In genomic region chr5:123428521-123429220, GRCh38 we compare ENCODE assay signal across 22 cellular contexts. TPM values are rescaled to one million over a fixed set of nuclear protein-coding genes. Genes with fewer than 3 reads are reported as not detected.
DNase-seq lines count a peak whose midpoint lies in the region; ATAC-seq and TF ChIP-seq lines count a peak whose summit lies in the region.
"Had no signal": no experiment of that assay in that cellular context is flagged by ENCODE, and none has a peak within 500 bp of the region (broad histone marks: within the 10 kb centered on the region; RNA-seq: fewer than 3 reads in every experiment).

No MANE protein-coding gene starts in this region.

- 63 to 70% methylated on average over 2 to 3 of the region's 3 CpGs for WGBS in esophagus squamous epithelium, 2 donors
- WGBS in trophoblast cell (ENCODE audit: extremely low coverage, insufficient coverage, insufficient read length), result no CpG with 5 or more reads among the region's 3 CpGs

- H3K14ac ChIP-seq in trophoblast cell (ENCODE audit: low read length), result no peak overlapping the region

- H3K9ac ChIP-seq in trophoblast cell (ENCODE audit: low read length), result no peak overlapping the region

- H3K4me3 ChIP-seq in esophagus squamous epithelium (no peak overlapping the region), trophoblast cell (ENCODE audit: low read depth, low read length) (no peak overlapping the region)
- H3K4me3 ChIP-seq: heart right ventricle had no signal

- CTCF ChIA-PET in activated CD8-positive, alpha-beta T cell treated with anti-CD3 and anti-CD28 coated beads for 36 hours (lab: Charles Lee), result interaction anchor here (1.3 to 1.4 kb wide), 2 partner anchors 9 to 182 kb away, joined by 3 read pairs; no protein-coding TSS in a partner anchor
- CTCF ChIA-PET in activated CD8-positive, alpha-beta T cell treated with anti-CD3 and anti-CD28 coated beads, Interleukin-2, amount 10 ng/mL, durations not matched to agents 7 days and 5 days (lab: Charles Lee), result no interaction called here
- CTCF ChIA-PET in RWPE1 (lab: Yijun Ruan, JAX), result no interaction called here
- CTCF ChIA-PET in activated naive CD4-positive, alpha-beta T cell treated with anti-CD3 and anti-CD28 coated beads, Interleukin-2, amount 10 ng/mL, durations not matched to agents 7 days and 5 days (lab: Charles Lee), result no interaction called here

- H3K27me3 Mint-ChIP-seq in activated CD8-positive, alpha-beta T cell treated with anti-CD3 and anti-CD28 coated beads for 36 hours, result peaks cover 2% of the 10 kb centered on the region
- H3K27me3 Mint-ChIP-seq in activated CD8-positive, alpha-beta T cell treated with anti-CD3 and anti-CD28 coated beads, Interleukin-2, amount 10 ng/mL, durations not matched to agents 7 days and 5 days (ENCODE audit: low read depth), result peaks cover 4% of the 10 kb centered on the region
- no peaks in the 10 kb centered on the region for H3K27me3 Mint-ChIP-seq in activated naive CD4-positive, alpha-beta T cell treated with anti-CD3 and anti-CD28 coated beads, Interleukin-2, amount 10 ng/mL, durations not matched to agents 7 days and 5 days

- no peak overlapping the region for H2BK120ac ChIP-seq in trophoblast cell (ENCODE audit: insufficient read depth, low read length, poor library complexity)

- H2AK5ac ChIP-seq in trophoblast cell (ENCODE audit: low read length), result no peak overlapping the region

- H2BK5ac ChIP-seq in trophoblast cell (ENCODE audit: low read depth, low read length, poor library complexity), result no peak overlapping the region

- DNase-seq in activated CD8-positive, alpha-beta T cell treated with anti-CD3 and anti-CD28 coated beads for 36 hours, result no peak
- DNase-seq in activated CD8-positive, alpha-beta T cell treated with anti-CD3 and anti-CD28 coated beads, Interleukin-2, amount 10 ng/mL, durations not matched to agents 7 days and 5 days, result no peak
- DNase-seq in RWPE1 (ENCODE audit: low spot score), result no peak
- no peak for DNase-seq in esophagus squamous epithelium (lab: John Stamatoyannopoulos, UW)
- DNase-seq in trophoblast cell, result peak; percentile 36 to 65
- no peak for DNase-seq in NCI-H1048 (lab: John Stamatoyannopoulos, UW)
- no peak for DNase-seq in activated naive CD4-positive, alpha-beta T cell treated with anti-CD3 and anti-CD28 coated beads, Interleukin-2, amount 10 ng/mL, durations not matched to agents 7 days and 5 days
- DNase-seq in NCI-H510A treated with DMSO at 0.1 percent for 48 hours (lab: John Stamatoyannopoulos, UW), result no peak
- DNase-seq: activated CD4-positive, alpha-beta T cell treated with anti-CD3 and anti-CD28 coated beads for 48 hours; caudate nucleus; CD8-positive, alpha-beta memory T cell; EL; heart right ventricle; HFFc6; islet precursor cell; MM.1S; NCI-H1694; NCI-H524; nucleus accumbens; stimulated activated CD4-positive, alpha-beta T cell treated with anti-CD3 and anti-CD28 coated beads, Interleukin-1b, Interleukin-23, amount 100 ng/mL, for 48 hours; T-helper 9 cell had no signal

- no peak overlapping the region for H3K23ac ChIP-seq in trophoblast cell (ENCODE audit: low read length)

- H4K91ac ChIP-seq in trophoblast cell (ENCODE audit: low read depth, low read length), result no peak overlapping the region

- H4K8ac ChIP-seq in trophoblast cell (ENCODE audit: low read depth, low read length), result no peak overlapping the region

- H3K27ac Mint-ChIP-seq in activated CD8-positive, alpha-beta T cell treated with anti-CD3 and anti-CD28 coated beads for 36 hours, result peak overlapping the region; percentile 25
- no peak overlapping the region for H3K27ac Mint-ChIP-seq in activated CD8-positive, alpha-beta T cell treated with anti-CD3 and anti-CD28 coated beads, Interleukin-2, amount 10 ng/mL, durations not matched to agents 7 days and 5 days
- H3K27ac Mint-ChIP-seq in activated naive CD4-positive, alpha-beta T cell treated with anti-CD3 and anti-CD28 coated beads, Interleukin-2, amount 10 ng/mL, durations not matched to agents 7 days and 5 days, result no peak overlapping the region

- no peak for ATAC-seq in activated CD8-positive, alpha-beta T cell treated with anti-CD3 and anti-CD28 coated beads for 36 hours
- ATAC-seq in activated CD8-positive, alpha-beta T cell treated with anti-CD3 and anti-CD28 coated beads, Interleukin-2, amount 10 ng/mL, durations not matched to agents 7 days and 5 days, result no peak
- ATAC-seq: activated naive CD4-positive, alpha-beta T cell treated with anti-CD3 and anti-CD28 coated beads, Interleukin-2, amount 50 U/mL, for 72 hours had no signal

- TF ChIP-seq CTCF in activated CD8-positive, alpha-beta T cell treated with anti-CD3 and anti-CD28 coated beads for 36 hours (IDR thresholded peaks at IDR 0.05), result no peak
- no peak for TF ChIP-seq CTCF in RWPE1 (conservative IDR thresholded peaks at IDR 0.05; ENCODE audit: low read depth)
- TF ChIP-seq CTCF in esophagus squamous epithelium (IDR thresholded peaks at IDR 0.05), result no peak

- no peaks in the 10 kb centered on the region for H3K9me3 Mint-ChIP-seq in activated CD8-positive, alpha-beta T cell treated with anti-CD3 and anti-CD28 coated beads for 36 hours
- H3K9me3 Mint-ChIP-seq in activated CD8-positive, alpha-beta T cell treated with anti-CD3 and anti-CD28 coated beads, Interleukin-2, amount 10 ng/mL, durations not matched to agents 7 days and 5 days (ENCODE audit: insufficient read depth), result no peaks in the 10 kb centered on the region
- H3K9me3 Mint-ChIP-seq in activated naive CD4-positive, alpha-beta T cell treated with anti-CD3 and anti-CD28 coated beads, Interleukin-2, amount 10 ng/mL, durations not matched to agents 7 days and 5 days, result no peaks in the 10 kb centered on the region
- H3K9me3 Mint-ChIP-seq: activated naive CD4-positive, alpha-beta T cell treated with anti-CD3 and anti-CD28 coated beads, Interleukin-2, amount 50 U/mL, for 72 hours; CD8-positive, alpha-beta memory T cell; HFFc6 had no signal

- H3K4me1 ChIP-seq in esophagus squamous epithelium (peaks cover 8 to 36% (median 12%) of the 10 kb centered on the region in 3 donors), trophoblast cell (ENCODE audit: control insufficient read depth in 1 of 2, insufficient read depth in 2 of 2, low read length in 2 of 2) (peaks cover 0 to 4% of the 10 kb centered on the region in 2 experiments)

- H3K18ac ChIP-seq in trophoblast cell (ENCODE audit: low read length), result no peak overlapping the region

- no peaks in the 10 kb centered on the region for H3K36me3 Mint-ChIP-seq in activated CD8-positive, alpha-beta T cell treated with anti-CD3 and anti-CD28 coated beads for 36 hours (ENCODE audit: low read depth)
- no peaks in the 10 kb centered on the region for H3K36me3 Mint-ChIP-seq in activated CD8-positive, alpha-beta T cell treated with anti-CD3 and anti-CD28 coated beads, Interleukin-2, amount 10 ng/mL, durations not matched to agents 7 days and 5 days (ENCODE audit: low read depth)
- H3K36me3 Mint-ChIP-seq in activated naive CD4-positive, alpha-beta T cell treated with anti-CD3 and anti-CD28 coated beads, Interleukin-2, amount 10 ng/mL, durations not matched to agents 7 days and 5 days, result no peaks in the 10 kb centered on the region

- POLR2A ChIA-PET in activated CD8-positive, alpha-beta T cell treated with anti-CD3 and anti-CD28 coated beads for 36 hours (lab: Charles Lee), result interaction anchor here (1.2 kb wide), 1 partner anchor 10 kb away, joined by 5 read pairs; no protein-coding TSS in a partner anchor
- POLR2A ChIA-PET in activated CD8-positive, alpha-beta T cell treated with anti-CD3 and anti-CD28 coated beads, Interleukin-2, amount 10 ng/mL, durations not matched to agents 7 days and 5 days (lab: Charles Lee), result no interaction called here
- POLR2A ChIA-PET in RWPE1 (lab: Yijun Ruan, JAX; ENCODE audit: low non-redundant PET), result no interaction called here

- no peak overlapping the region for H3K4me3 Mint-ChIP-seq in activated CD8-positive, alpha-beta T cell treated with anti-CD3 and anti-CD28 coated beads for 36 hours
- H3K4me3 Mint-ChIP-seq in activated CD8-positive, alpha-beta T cell treated with anti-CD3 and anti-CD28 coated beads, Interleukin-2, amount 10 ng/mL, durations not matched to agents 7 days and 5 days, result no peak overlapping the region
- no peak overlapping the region for H3K4me3 Mint-ChIP-seq in activated naive CD4-positive, alpha-beta T cell treated with anti-CD3 and anti-CD28 coated beads, Interleukin-2, amount 10 ng/mL, durations not matched to agents 7 days and 5 days
- H3K4me3 Mint-ChIP-seq: CD8-positive, alpha-beta memory T cell; HFFc6 had no signal

- no peak overlapping the region for H2BK12ac ChIP-seq in trophoblast cell (ENCODE audit: low read length)

- H3K9me3 ChIP-seq in esophagus squamous epithelium, result no peaks in the 10 kb centered on the region
- no peaks in the 10 kb centered on the region for H3K9me3 ChIP-seq in trophoblast cell (ENCODE audit: insufficient read depth, low read depth, low read length)
- H3K9me3 ChIP-seq: heart right ventricle had no signal

- intact Hi-C loops in activated CD8-positive, alpha-beta T cell treated with anti-CD3 and anti-CD28 coated beads for 36 hours (cut with micrococcal nuclease), result no loop called here
- intact Hi-C loops in esophagus squamous epithelium (cut with DNase I), result no loop called here

- H3K27ac ChIP-seq in RWPE1, result peak overlapping the region; percentile 99
- peak overlapping the region; percentile 48 to 74 (median 62) for H3K27ac ChIP-seq in esophagus squamous epithelium
- H3K27ac ChIP-seq in trophoblast cell (ENCODE audit: low read depth, low read length), result no peak overlapping the region

- H3K79me1 ChIP-seq in trophoblast cell (ENCODE audit: low read length), result peaks cover 2% of the 10 kb centered on the region

- no peak for TF ChIP-seq POLR2A in esophagus squamous epithelium (IDR thresholded peaks at IDR 0.05)

- H3K4ac ChIP-seq in trophoblast cell (ENCODE audit: low read depth, low read length), result no peak overlapping the region

- H3K27me3 ChIP-seq in esophagus squamous epithelium (no peaks in the 10 kb centered on the region), trophoblast cell (ENCODE audit: insufficient read depth, low read length) (no peaks in the 10 kb centered on the region)

- H4K12ac ChIP-seq in trophoblast cell (ENCODE audit: low read depth, low read length), result no peak overlapping the region

- H3K36me3 ChIP-seq in esophagus squamous epithelium (no peaks in the 10 kb centered on the region), trophoblast cell (ENCODE audit: control insufficient read depth in 1 of 2, insufficient read depth in 2 of 2, low read length in 2 of 2) (no peaks in the 10 kb centered on the region)
- H3K36me3 ChIP-seq: heart right ventricle had no signal

- H2AFZ ChIP-seq in trophoblast cell (ENCODE audit: insufficient read depth, low read length, poor library complexity), result no peak overlapping the region

- no peaks in the 10 kb centered on the region for H3K79me2 ChIP-seq in trophoblast cell (ENCODE audit: control insufficient read depth, insufficient read depth, low read length, poor library complexity)

- peaks cover 21% of the 10 kb centered on the region for H3K4me1 Mint-ChIP-seq in activated CD8-positive, alpha-beta T cell treated with anti-CD3 and anti-CD28 coated beads for 36 hours (ENCODE audit: low read depth)
- H3K4me1 Mint-ChIP-seq in activated CD8-positive, alpha-beta T cell treated with anti-CD3 and anti-CD28 coated beads, Interleukin-2, amount 10 ng/mL, durations not matched to agents 7 days and 5 days (ENCODE audit: low read depth), result peaks cover 8% of the 10 kb centered on the region
- H3K4me1 Mint-ChIP-seq in activated naive CD4-positive, alpha-beta T cell treated with anti-CD3 and anti-CD28 coated beads, Interleukin-2, amount 10 ng/mL, durations not matched to agents 7 days and 5 days, result peaks cover 13% of the 10 kb centered on the region

- H3K4me2 ChIP-seq in trophoblast cell (ENCODE audit: low read length), result no peak overlapping the region

RNA-seq across cellular contexts. Expression of gene CEP120, which starts 5.5 kb away (rescaled TPM):
- 10 to 100 TPM; 22.6 to 28.3 TPM for total RNA-seq in activated CD8-positive, alpha-beta T cell treated with anti-CD3 and anti-CD28 coated beads for 36 hours
- total RNA-seq in activated CD8-positive, alpha-beta T cell treated with anti-CD3 and anti-CD28 coated beads, Interleukin-2, amount 10 ng/mL, durations not matched to agents 7 days and 5 days, result 10 to 100 TPM; 22.3 to 27.6 TPM
- 10 to 100 TPM in 2 of 4 donors, 1 to 10 TPM in 2; 7.9 to 12.6 (median 10.1) TPM for total RNA-seq in esophagus squamous epithelium
- polyA plus RNA-seq in trophoblast cell (2013), result 8.2 and 8.3 TPM in 2 replicates

Comparison
In these comparisons a context has a peak if more than half of its experiments do, and no peak if none do; other contexts are left out.
1. DNase-seq: peak in trophoblast cell (2 of 2); none in activated CD8-positive, alpha-beta T cell treated with anti-CD3 and anti-CD28 coated beads for 36 hours (single experiment), activated CD8-positive, alpha-beta T cell treated with anti-CD3 and anti-CD28 coated beads, Interleukin-2, amount 10 ng/mL, durations not matched to agents 7 days and 5 days (single experiment), RWPE1 (single experiment), esophagus squamous epithelium (single experiment), NCI-H1048 (single experiment), activated naive CD4-positive, alpha-beta T cell treated with anti-CD3 and anti-CD28 coated beads, Interleukin-2, amount 10 ng/mL, durations not matched to agents 7 days and 5 days (single experiment) and NCI-H510A treated with DMSO at 0.1 percent for 48 hours (single experiment).